In genomic region chr9:123364241-123364824, GRCh38 we compare ENCODE assay signal across 13 cellular contexts. TPM values are rescaled to one million over a fixed set of nuclear protein-coding genes. Genes with fewer than 3 reads are reported as not detected.
DNase-seq lines count a peak whose midpoint lies in the region; ATAC-seq and TF ChIP-seq lines count a peak whose summit lies in the region.
"Had no signal": no experiment of that assay in that cellular context is flagged by ENCODE, and none has a peak within 500 bp of the region (broad histone marks: within the 10 kb centered on the region; RNA-seq: fewer than 3 reads in every experiment).

No MANE protein-coding gene starts in this region.

- H2BK12ac ChIP-seq in neuronal stem cell (ENCODE audit: low read length) = peak overlapping the region; percentile 95

- no peak overlapping the region for H2BK120ac ChIP-seq in neuronal stem cell (ENCODE audit: low read depth, low read length)

- peak; percentile 67 for DNase-seq in AG08396 (ENCODE audit: low spot score)
- peak; percentile 49 for DNase-seq in RPMI7951 (ENCODE audit: low read depth)
- peak; percentile 78 for DNase-seq in fibroblast of pulmonary artery (ENCODE audit: low read depth)
- no peak for DNase-seq in neuronal stem cell (ENCODE audit: low spot score)
- no peak for DNase-seq in retina
- no peak for DNase-seq in activated CD4-positive, alpha-beta T cell treated with anti-CD3 and anti-CD28 coated beads for 1 hour
- no peak for DNase-seq in dedifferentiated amniotic fluid mesenchymal stem cell (ENCODE audit: extremely low spot score)
- DNase-seq: activated CD4-positive, alpha-beta T cell treated with anti-CD3 and anti-CD28 coated beads, Interleukin-2, amount 50 U/mL, for 48 hours; activated naive CD8-positive, alpha-beta T cell treated with anti-CD3 and anti-CD28 coated beads for 36 hours; left colon; NCI-H526 had no signal

- no peak overlapping the region for H4K8ac ChIP-seq in neuronal stem cell (ENCODE audit: low read depth, low read length)

- H2BK5ac ChIP-seq in neuronal stem cell (ENCODE audit: low read length) = peak overlapping the region; percentile 40

- H3K4me3 ChIP-seq in fibroblast of pulmonary artery (replicated peaks; ENCODE audit: low read depth, low read length) (no peak overlapping the region), neuronal stem cell (ENCODE audit: low read length in 2 of 2) (no peak overlapping the region)
- H3K4me3 ChIP-seq: BLaER1 had no signal

- H3K14ac ChIP-seq in neuronal stem cell (ENCODE audit: low read length) = no peak overlapping the region

- peak overlapping the region; percentile 29 for H3K27ac ChIP-seq in neuronal stem cell (replicated peaks; ENCODE audit: low read length)
- H3K27ac ChIP-seq: BLaER1 had no signal

- H2AK5ac ChIP-seq in neuronal stem cell (ENCODE audit: low read depth, low read length) = no peak overlapping the region

- peaks cover 33 to 80% of the 10 kb centered on the region in 2 donors for H3K36me3 ChIP-seq in neuronal stem cell (replicated peaks in 1 of 2; ENCODE audit: control insufficient read depth in 2 of 2, insufficient read depth in 2 of 2, low read length in 2 of 2)
- H3K36me3 ChIP-seq: BLaER1 had no signal

- H3K9me3 ChIP-seq in neuronal stem cell (replicated peaks in 1 of 2; ENCODE audit: control insufficient read depth in 2 of 2, insufficient read depth in 1 of 2, low read depth in 1 of 2, low read length in 2 of 2) = no peaks in the 10 kb centered on the region
- H3K9me3 ChIP-seq: BLaER1 had no signal

- no CpG with 5 or more reads among the region's 11 CpGs for WGBS in neuronal stem cell (ENCODE audit: extremely low coverage in 2 of 2, insufficient read length in 2 of 2, insufficient replicate concordance in 1 of 2), 2 donors

- no peaks in the 10 kb centered on the region for H3K27me3 ChIP-seq in neuronal stem cell (ENCODE audit: control insufficient read depth in 3 of 3, insufficient read depth in 3 of 3, low read depth in 1 of 3, low read length in 3 of 3)
- H3K27me3 ChIP-seq: BLaER1 had no signal

- no peak overlapping the region for H3K4ac ChIP-seq in neuronal stem cell (ENCODE audit: low read length)

- no peak overlapping the region for H3K4me2 ChIP-seq in neuronal stem cell (ENCODE audit: insufficient read depth, low read length, poor library complexity, severe bottlenecking)
- H3K4me2 ChIP-seq: BLaER1 had no signal

- peak overlapping the region; percentile 38 for H3K23ac ChIP-seq in neuronal stem cell (ENCODE audit: low read depth, low read length, poor library complexity)

- no peak for TF ChIP-seq CTCF in fibroblast of pulmonary artery (IDR thresholded peaks at IDR 0.05; ENCODE audit: low read length, missing control alignments)

- H4K91ac ChIP-seq in neuronal stem cell (ENCODE audit: low read depth, low read length, poor library complexity) = no peak overlapping the region

- no peak for ATAC-seq in HG03439 (IDR thresholded peaks at IDR 0.05; ENCODE audit: unreplicated experiment)
- ATAC-seq: left colon had no signal

- no peak overlapping the region for H3K9ac ChIP-seq in neuronal stem cell (ENCODE audit: low read depth, low read length, poor library complexity)
- H3K9ac ChIP-seq: BLaER1 had no signal

- H3K18ac ChIP-seq in neuronal stem cell (ENCODE audit: low read length) = peak overlapping the region; percentile 63

- peaks cover 33% of the 10 kb centered on the region for H3K79me1 ChIP-seq in neuronal stem cell (ENCODE audit: low read depth, low read length)

- H2AFZ ChIP-seq in neuronal stem cell (ENCODE audit: low read length) = no peak overlapping the region

- H3K4me1 ChIP-seq in neuronal stem cell (ENCODE audit: control insufficient read depth in 2 of 2, insufficient read depth in 1 of 2, low read depth in 1 of 2, low read length in 2 of 2) = peaks cover 47 to 48% of the 10 kb centered on the region in 2 donors

- H2BK15ac ChIP-seq in neuronal stem cell (ENCODE audit: low read length) = no peak overlapping the region

RNA-seq across cellular contexts. Expression of gene CRB2, which starts 8.3 kb away (rescaled TPM):
- total RNA-seq in RPMI7951 (2014; rRNA removed; shearing (Covaris generic)) = not detected in 2 replicates
- polyA plus RNA-seq in neuronal stem cell (2013, experiment 1 of 2) = 41.7 TPM
- 41.7 TPM for polyA plus RNA-seq in neuronal stem cell (2013, experiment 2 of 2)

Comparison
In these comparisons a context has a peak if more than half of its experiments do, and no peak if none do; other contexts are left out.
1. DNase-seq: peak in AG08396 (single experiment), RPMI7951 (single experiment) and fibroblast of pulmonary artery (single experiment); none in neuronal stem cell (single experiment), retina (single experiment), activated CD4-positive, alpha-beta T cell treated with anti-CD3 and anti-CD28 coated beads for 1 hour (single experiment) and dedifferentiated amniotic fluid mesenchymal stem cell (single experiment).